8 cellular contexts compared by ENCODE assay signal in the genomic region with DNA sequence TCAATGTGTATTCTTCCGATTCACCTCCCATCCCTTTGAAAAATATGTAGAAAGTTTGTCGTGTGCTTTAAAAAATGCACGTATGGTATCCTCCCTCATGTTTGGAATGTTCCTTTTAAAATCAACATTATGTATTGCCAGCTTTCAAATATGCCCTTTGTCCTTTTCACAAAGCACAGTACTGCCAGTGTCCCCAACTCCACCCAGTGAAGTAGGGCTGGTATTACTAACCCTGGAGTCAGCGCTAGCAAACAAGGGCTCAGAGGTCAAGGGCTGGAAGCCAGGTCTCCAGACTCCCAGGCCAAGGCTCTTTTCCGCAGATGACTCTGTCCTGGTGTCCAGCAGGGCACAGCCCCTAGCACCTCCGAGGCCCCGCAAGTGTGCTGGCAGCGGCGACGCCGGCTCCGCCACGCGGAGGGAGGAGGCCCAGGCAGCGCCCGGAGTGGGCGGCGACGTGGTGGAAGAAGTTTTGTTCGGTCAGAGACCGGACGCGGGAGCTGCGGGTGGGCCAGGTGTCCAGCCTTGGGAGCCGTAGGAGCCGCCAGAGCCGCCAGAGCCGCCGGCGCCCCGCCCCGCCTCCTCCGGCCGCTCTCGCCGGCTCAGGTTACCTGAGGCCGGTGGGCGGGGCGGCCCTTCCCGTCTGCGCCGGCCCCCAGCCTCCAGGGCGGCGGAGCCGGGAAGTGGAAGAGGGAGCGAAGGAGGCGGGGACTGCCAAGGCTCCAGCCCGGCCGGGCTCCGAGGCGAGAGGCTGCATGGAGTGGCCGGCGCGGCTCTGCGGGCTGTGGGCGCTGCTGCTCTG. TPM values are rescaled to one million over a fixed set of nuclear protein-coding genes. Genes with fewer than 3 reads are reported as not detected.
A peak's percentile ranks its signal among the peaks of the same experiment; 100 is the strongest.
DNase-seq lines count a peak whose midpoint lies in the region; ATAC-seq, FAIRE-seq and TF ChIP-seq lines count a peak whose summit lies in the region.

A gene (plus strand): TSS at position 720 of the 799 bp plus-strand sequence. CDS start 33 bp downstream, at position 753.

- H3K9ac ChIP-seq in kidney (ENCODE audit: low read length in 2 of 2) = peak within 1 kb of the TSS in 1 of 2 donors; percentile 67

- peak within 1 kb of the TSS; percentile 68 for H3K4me3 Mint-ChIP-seq in GM23338

- 4 to 43% (median 39%) methylated on average over 5 to 56 of the region's 56 CpGs for WGBS in spleen, 5 donors

- peaks cover 14% of the 10 kb centered on the region; the same call in 1 of the 2 replicates for H3K4me1 ChIP-seq in GM23338 (ENCODE audit: insufficient read depth)
- H3K4me1 ChIP-seq in kidney (ENCODE audit: control insufficient read depth in 1 of 2, insufficient read depth in 1 of 2, low read depth in 1 of 2, low read length in 2 of 2) = peaks cover 4 to 15% of the 10 kb centered on the region in 2 donors
- peaks cover 0 to 68% (median 46%) of the 10 kb centered on the region in 6 donors for H3K4me1 ChIP-seq in spleen

- H3K79me2 ChIP-seq in GM23338 (replicated peaks; ENCODE audit: insufficient read depth) = no peaks in the 10 kb centered on the region

- peaks cover 25% of the 10 kb centered on the region for H3K27me3 Mint-ChIP-seq in GM23338 (ENCODE audit: insufficient read depth, low read depth, poor library complexity)

- H2AFZ ChIP-seq in GM23338 = peak within 1 kb of the TSS; percentile 80; the same call in 1 of the 2 replicates

- ATAC-seq in GM23338 (peak; percentile 93), SK-N-SH treated with all-trans-retinoic acid at 6 μM for 48 hours (peak; percentile 88), HG03565 (IDR thresholded peaks at IDR 0.05; ENCODE audit: unreplicated experiment) (no peak)

- H3K27ac Mint-ChIP-seq in GM23338 = no peak within 1 kb of the TSS

- peak; percentile 25 for DNase-seq in DMS114 treated with DMSO at 0.1 percent for 48 hours (lab: John Stamatoyannopoulos, UW; ENCODE audit: unreplicated experiment)
- peak; percentile 89 for DNase-seq in GM23338 (ENCODE audit: low spot score)
- DNase-seq in NCI-H1048 (lab: John Stamatoyannopoulos, UW) = peak; percentile 58
- DNase-seq in choroid plexus epithelial cell (ENCODE audit: low read depth) = peak; percentile 90
- peak; percentile 92 for DNase-seq in kidney
- peak; percentile 89 for DNase-seq in spleen

- H3K4me3 ChIP-seq in GM23338 = peak within 1 kb of the TSS; percentile 60
- peak within 1 kb of the TSS; percentile 69 for H3K4me3 ChIP-seq in choroid plexus epithelial cell (ENCODE audit: low read depth, low read length)
- H3K4me3 ChIP-seq in kidney (ENCODE audit: low read length in 2 of 2) = peak within 1 kb of the TSS; percentile 69 to 70
- H3K4me3 ChIP-seq in spleen = peak within 1 kb of the TSS; percentile 34 to 77 (median 52)

- peaks cover 3% of the 10 kb centered on the region; the same call in 2 of the 3 replicates for H3K9me3 Mint-ChIP-seq in GM23338

- H3K4me1 Mint-ChIP-seq in GM23338 = peaks cover 47% of the 10 kb centered on the region

- peak in 1 of 3 donors; percentile 44 for TF ChIP-seq POLR2A in spleen (IDR thresholded peaks at IDR 0.05)

- H3K27ac ChIP-seq in GM23338 (ENCODE audit: low read depth) (no peak within 1 kb of the TSS), kidney (ENCODE audit: low read depth in 2 of 2, low read length in 2 of 2) (peak within 1 kb of the TSS; percentile 89 to 90), spleen (peak within 1 kb of the TSS; percentile 55 to 95 (median 90))

- no peaks in the 10 kb centered on the region for H3F3A ChIP-seq in GM23338 (replicated peaks; ENCODE audit: low read depth)

- peaks cover 20% of the 10 kb centered on the region for H3K27me3 ChIP-seq in GM23338 (ENCODE audit: insufficient read depth)
- peaks cover 0 to 14% (median 0%) of the 10 kb centered on the region in 7 donors for H3K27me3 ChIP-seq in spleen (replicated peaks in 1 of 7)

- TF ChIP-seq CTCF in GM23338 (conservative IDR thresholded peaks at IDR 0.05; ENCODE audit: low read depth in 2 of 2) (no peak), choroid plexus epithelial cell (conservative IDR thresholded peaks at IDR 0.05; ENCODE audit: low read depth, low read length) (no peak), kidney (IDR thresholded peaks at IDR 0.05; ENCODE audit: borderline replicate concordance, extremely low read depth, insufficient read depth) (no peak), spleen (IDR thresholded peaks at IDR 0.05 in 8 of 11, conservative IDR thresholded peaks at IDR 0.05 in 3 of 11) (no peak)

- FAIRE-seq in kidney (lab: Jason Lieb, UNC) = no peak

- H3K4me2 ChIP-seq in GM23338 = peak within 1 kb of the TSS; percentile 76

- peaks cover 4% of the 10 kb centered on the region for H3K36me3 Mint-ChIP-seq in GM23338 (ENCODE audit: low read depth)

- no peaks in the 10 kb centered on the region for H3K36me3 ChIP-seq in GM23338 (ENCODE audit: insufficient read depth)
- H3K36me3 ChIP-seq in kidney (ENCODE audit: control insufficient read depth in 1 of 2, insufficient read depth in 2 of 2, low read length in 2 of 2) = no peaks in the 10 kb centered on the region
- H3K36me3 ChIP-seq in spleen = no peaks in the 10 kb centered on the region

- H3K9me3 ChIP-seq in kidney (ENCODE audit: control insufficient read depth in 1 of 2, low read length in 2 of 2) = no peaks in the 10 kb centered on the region
- no peaks in the 10 kb centered on the region for H3K9me3 ChIP-seq in spleen

- intact Hi-C loops in kidney (cut with DNase I) = no loop called here
- intact Hi-C loops in spleen (cut with DNase I; ENCODE audit: low total_unique reads) = no loop called here

- no peaks in the 10 kb centered on the region for H4K20me1 ChIP-seq in GM23338 (replicated peaks; ENCODE audit: insufficient read depth)

- H3K9me2 ChIP-seq in GM23338 (ENCODE audit: insufficient read depth) = no peaks in the 10 kb centered on the region

TF ChIP-seq in GM23338, 12 proteins besides CTCF, POLR2A, EP300 and RAD21 (continues in another document):
- TF ChIP-seq EZH2 (IDR thresholded peaks at IDR 0.05; ENCODE audit: low read depth, unreplicated experiment) (no peak), NANOG (IDR thresholded peaks at IDR 0.05; ENCODE audit: borderline replicate concordance) (no peak), EZH2phosphoT487 (IDR thresholded peaks at IDR 0.05; ENCODE audit: unreplicated experiment) (no peak), POLR2AphosphoS5 (IDR thresholded peaks at IDR 0.05; ENCODE audit: low read depth) (peak; percentile 35; the same call in 1 of the 2 replicates), CREB1 (CRISPR knock-in tag; IDR thresholded peaks at IDR 0.05; ENCODE audit: low read depth) (0 out of 2 replicates have a peak, but pooled peaks have one; percentile 20)

TF ChIP-seq in SK-N-SH treated with all-trans-retinoic acid at 6 μM for 48 hours, 23 proteins besides CTCF, POLR2A, EP300 and RAD21 (continues in another document):
- TF ChIP-seq ZFP3 (CRISPR knock-in tag; IDR thresholded peaks at IDR 0.05) = no peak
- no peak for TF ChIP-seq BACH2 (CRISPR knock-in tag; IDR thresholded peaks at IDR 0.05; ENCODE audit: borderline replicate concordance)
- TF ChIP-seq GLIS3 (CRISPR knock-in tag; IDR thresholded peaks at IDR 0.05) = no peak
- no peak for TF ChIP-seq PPARA (CRISPR knock-in tag; IDR thresholded peaks at IDR 0.05; ENCODE audit: borderline replicate concordance)
- TF ChIP-seq, protein P1, sequence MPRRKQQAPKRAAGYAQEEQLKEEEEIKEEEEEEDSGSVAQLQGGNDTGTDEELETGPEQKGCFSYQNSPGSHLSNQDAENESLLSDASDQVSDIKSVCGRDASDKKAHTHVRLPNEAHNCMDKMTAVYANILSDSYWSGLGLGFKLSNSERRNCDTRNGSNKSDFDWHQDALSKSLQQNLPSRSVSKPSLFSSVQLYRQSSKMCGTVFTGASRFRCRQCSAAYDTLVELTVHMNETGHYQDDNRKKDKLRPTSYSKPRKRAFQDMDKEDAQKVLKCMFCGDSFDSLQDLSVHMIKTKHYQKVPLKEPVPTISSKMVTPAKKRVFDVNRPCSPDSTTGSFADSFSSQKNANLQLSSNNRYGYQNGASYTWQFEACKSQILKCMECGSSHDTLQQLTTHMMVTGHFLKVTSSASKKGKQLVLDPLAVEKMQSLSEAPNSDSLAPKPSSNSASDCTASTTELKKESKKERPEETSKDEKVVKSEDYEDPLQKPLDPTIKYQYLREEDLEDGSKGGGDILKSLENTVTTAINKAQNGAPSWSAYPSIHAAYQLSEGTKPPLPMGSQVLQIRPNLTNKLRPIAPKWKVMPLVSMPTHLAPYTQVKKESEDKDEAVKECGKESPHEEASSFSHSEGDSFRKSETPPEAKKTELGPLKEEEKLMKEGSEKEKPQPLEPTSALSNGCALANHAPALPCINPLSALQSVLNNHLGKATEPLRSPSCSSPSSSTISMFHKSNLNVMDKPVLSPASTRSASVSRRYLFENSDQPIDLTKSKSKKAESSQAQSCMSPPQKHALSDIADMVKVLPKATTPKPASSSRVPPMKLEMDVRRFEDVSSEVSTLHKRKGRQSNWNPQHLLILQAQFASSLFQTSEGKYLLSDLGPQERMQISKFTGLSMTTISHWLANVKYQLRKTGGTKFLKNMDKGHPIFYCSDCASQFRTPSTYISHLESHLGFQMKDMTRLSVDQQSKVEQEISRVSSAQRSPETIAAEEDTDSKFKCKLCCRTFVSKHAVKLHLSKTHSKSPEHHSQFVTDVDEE (CRISPR knock-in tag; IDR thresholded peaks at IDR 0.05) = no peak
- TF ChIP-seq ARNTL (CRISPR knock-in tag; IDR thresholded peaks at IDR 0.05; ENCODE audit: borderline replicate concordance, low read depth) = no peak
- TF ChIP-seq, protein P2, sequence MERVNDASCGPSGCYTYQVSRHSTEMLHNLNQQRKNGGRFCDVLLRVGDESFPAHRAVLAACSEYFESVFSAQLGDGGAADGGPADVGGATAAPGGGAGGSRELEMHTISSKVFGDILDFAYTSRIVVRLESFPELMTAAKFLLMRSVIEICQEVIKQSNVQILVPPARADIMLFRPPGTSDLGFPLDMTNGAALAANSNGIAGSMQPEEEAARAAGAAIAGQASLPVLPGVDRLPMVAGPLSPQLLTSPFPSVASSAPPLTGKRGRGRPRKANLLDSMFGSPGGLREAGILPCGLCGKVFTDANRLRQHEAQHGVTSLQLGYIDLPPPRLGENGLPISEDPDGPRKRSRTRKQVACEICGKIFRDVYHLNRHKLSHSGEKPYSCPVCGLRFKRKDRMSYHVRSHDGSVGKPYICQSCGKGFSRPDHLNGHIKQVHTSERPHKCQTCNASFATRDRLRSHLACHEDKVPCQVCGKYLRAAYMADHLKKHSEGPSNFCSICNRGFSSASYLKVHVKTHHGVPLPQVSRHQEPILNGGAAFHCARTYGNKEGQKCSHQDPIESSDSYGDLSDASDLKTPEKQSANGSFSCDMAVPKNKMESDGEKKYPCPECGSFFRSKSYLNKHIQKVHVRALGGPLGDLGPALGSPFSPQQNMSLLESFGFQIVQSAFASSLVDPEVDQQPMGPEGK (CRISPR knock-in tag; IDR thresholded peaks at IDR 0.05; ENCODE audit: borderline replicate concordance) = no peak

RNA-seq across cellular contexts. Expression of the gene that starts here (rescaled TPM):
- 6.6 and 7.0 TPM in 2 replicates for total RNA-seq in GM23338 (2014; rRNA removed; shearing (Covaris generic))
- polyA plus RNA-seq in GM23338 (2016; fragmentation: Nextera tagmentation; extraction: Ambion mirVana) (2.7 and 3.2 TPM in 2 replicates), kidney (ENCODE audit: insufficient read depth, low read depth, low replicate concordance) (26.5 TPM), spleen (10 to 100 TPM; 17.5 to 18.6 (median 18.5) TPM)
- total RNA-seq in kidney (79.8 TPM), spleen (10 to 100 TPM; 35.6 to 67.1 (median 48.3) TPM)

Comparison
In these comparisons a context has a peak if more than half of its experiments do, and no peak if none do; other contexts are left out.
1. DNase-seq: peak in every context shown above with its lines; median percentile 92 in kidney; 90 in choroid plexus epithelial cell; 89 in GM23338; 89 in spleen; 58 in NCI-H1048; 25 in DMS114 treated with DMSO at 0.1 percent for 48 hours.